ENCODE assay signal across 13 cellular contexts in genomic region chr6:84618046-84618752, GRCh38.
DNase-seq lines count a peak whose midpoint lies in the region; ATAC-seq and TF ChIP-seq lines count a peak whose summit lies in the region.
"Had no signal": no experiment of that assay in that cellular context is flagged by ENCODE, and none has a peak within 500 bp of the region (broad histone marks: within the 10 kb centered on the region; RNA-seq: fewer than 3 reads in every experiment).

No MANE protein-coding gene starts in this region.

- H3K79me2 ChIP-seq in SK-N-SH (ENCODE audit: insufficient read depth) = no peaks in the 10 kb centered on the region

- H3K27ac ChIP-seq in SK-N-SH (ENCODE audit: low read depth in 2 of 2, low read length in 1 of 2) (peak overlapping the region; percentile 60 to 98; a peak in 3 of 4 replicates), body of pancreas (no peak overlapping the region), sigmoid colon (no peak overlapping the region)
- H3K27ac ChIP-seq: adrenal gland, stomach had no signal

- peak; percentile 92 for DNase-seq in ELR (ENCODE audit: low read depth)
- no peak for DNase-seq in SK-N-SH
- peak; percentile 94 for DNase-seq in fibroblast of the aortic adventitia (ENCODE audit: low read depth)
- peak; percentile 81 for DNase-seq in pulmonary artery endothelial cell (ENCODE audit: low read depth, low spot score)
- DNase-seq in body of pancreas = no peak
- DNase-seq in sigmoid colon = no peak
- DNase-seq: activated CD8-positive, alpha-beta T cell treated with anti-CD3 and anti-CD28 coated beads for 36 hours; adrenal gland; COR-L47; NCI-H510A; stomach had no signal

- intact Hi-C loops in body of pancreas (cut with DNase I) (no loop called here), sigmoid colon (cut with DNase I) (no loop called here)

- no peaks in the 10 kb centered on the region for H3K9me2 ChIP-seq in SK-N-SH

- H3K4me1 ChIP-seq in SK-N-SH (ENCODE audit: control insufficient read depth in 1 of 2, insufficient read depth in 2 of 2, low read depth in 1 of 2, low read length in 1 of 2) (peaks cover 0 to 10% of the 10 kb centered on the region in 2 experiments; a peak in 1 of 4 replicates), body of pancreas (no peaks in the 10 kb centered on the region), sigmoid colon (no peaks in the 10 kb centered on the region)
- H3K4me1 ChIP-seq: adrenal gland, stomach had no signal

- no peak for TF ChIP-seq CTCF in SK-N-SH (IDR thresholded peaks at IDR 0.05)
- TF ChIP-seq CTCF in fibroblast of the aortic adventitia (IDR thresholded peaks at IDR 0.05; ENCODE audit: insufficient read depth, low read length) = no peak
- TF ChIP-seq CTCF in body of pancreas (IDR thresholded peaks at IDR 0.05) = no peak
- no peak for TF ChIP-seq CTCF in sigmoid colon (IDR thresholded peaks at IDR 0.05)

- H3K9ac ChIP-seq in SK-N-SH = peak overlapping the region; percentile 72

- peak overlapping the region; percentile 85 for H2AFZ ChIP-seq in SK-N-SH (ENCODE audit: low read depth)

- CTCF ChIA-PET in SK-N-SH (lab: Yijun Ruan, JAX) = no interaction called here

- WGBS in SK-N-SH (ENCODE audit: low lambda C conversion rate) = 39% methylated on average over 8 of the region's 8 CpGs
- WGBS in body of pancreas, 2 donors = 46 to 52% methylated on average over 8 of the region's 8 CpGs
- WGBS in sigmoid colon, 2 donors = 68 to 69% methylated on average over 8 of the region's 8 CpGs

- POLR2A ChIA-PET in SK-N-SH (lab: Yijun Ruan, JAX) = no interaction called here

- H3K9me3 ChIP-seq in SK-N-SH (no peaks in the 10 kb centered on the region), body of pancreas (no peaks in the 10 kb centered on the region), sigmoid colon (peaks cover 0 to 2% (median 0%) of the 10 kb centered on the region in 4 donors)
- H3K9me3 ChIP-seq: adrenal gland had no signal

- peak in 1 of 2 experiments; percentile 89; a peak in 2 of 4 replicates for TF ChIP-seq EP300 in SK-N-SH (IDR thresholded peaks at IDR 0.05; ENCODE audit: borderline replicate concordance in 1 of 2, low read depth in 1 of 2, low read length in 1 of 2)
- no peak for TF ChIP-seq EP300 in sigmoid colon (IDR thresholded peaks at IDR 0.05)

- TF ChIP-seq POLR2A in body of pancreas (IDR thresholded peaks at IDR 0.05) = no peak
- no peak for TF ChIP-seq POLR2A in sigmoid colon (IDR thresholded peaks at IDR 0.05)

- no peaks in the 10 kb centered on the region for H4K20me1 ChIP-seq in SK-N-SH (ENCODE audit: insufficient read depth)

- peaks cover 20% of the 10 kb centered on the region for H3F3A ChIP-seq in SK-N-SH (replicated peaks; ENCODE audit: insufficient read depth)

- H3K36me3 ChIP-seq in SK-N-SH (replicated peaks in 1 of 2; ENCODE audit: control insufficient read depth in 1 of 2, insufficient read depth in 2 of 2, low read length in 1 of 2) (no peaks in the 10 kb centered on the region), body of pancreas (replicated peaks in 1 of 2; ENCODE audit: insufficient read depth in 1 of 2, low read depth in 2 of 2) (no peaks in the 10 kb centered on the region), sigmoid colon (no peaks in the 10 kb centered on the region)
- H3K36me3 ChIP-seq: adrenal gland, stomach had no signal

- TF ChIP-seq RAD21 in SK-N-SH (IDR thresholded peaks at IDR 0.05; ENCODE audit: low read length) = no peak

- H3K27me3 ChIP-seq in SK-N-SH (ENCODE audit: insufficient read depth) (no peaks in the 10 kb centered on the region), body of pancreas (no peaks in the 10 kb centered on the region), sigmoid colon (no peaks in the 10 kb centered on the region)
- H3K27me3 ChIP-seq: adrenal gland, stomach had no signal

- H3K4me3 ChIP-seq in SK-N-SH (ENCODE audit: low read depth in 2 of 2, low read length in 1 of 2) (no peak overlapping the region), fibroblast of the aortic adventitia (ENCODE audit: low read depth, low read length) (no peak overlapping the region), body of pancreas (no peak overlapping the region), sigmoid colon (no peak overlapping the region)
- H3K4me3 ChIP-seq: adrenal gland, stomach had no signal

- ATAC-seq in GM21367 (IDR thresholded peaks at IDR 0.05; ENCODE audit: unreplicated experiment) = no peak
- no peak for ATAC-seq in GM21529 (IDR thresholded peaks at IDR 0.05; ENCODE audit: unreplicated experiment)
- ATAC-seq in body of pancreas = no peak
- ATAC-seq: activated CD8-positive, alpha-beta T cell treated with anti-CD3 and anti-CD28 coated beads for 36 hours had no signal

- peak overlapping the region; percentile 66; the same call in 1 of the 2 replicates for H3K4me2 ChIP-seq in SK-N-SH

TF ChIP-seq in SK-N-SH, 30 proteins besides CTCF, POLR2A, EP300 and RAD21:
- TF ChIP-seq FOSL2 (IDR thresholded peaks at IDR 0.05; ENCODE audit: borderline replicate concordance, low read depth) (peak; percentile 79), RXRA (IDR thresholded peaks at IDR 0.05; ENCODE audit: borderline replicate concordance, low read depth) (peak; percentile 71; the same call in 1 of the 2 replicates), ELF1 (IDR thresholded peaks at IDR 0.05) (no peak), FOXJ3 (CRISPR knock-in tag; IDR thresholded peaks at IDR 0.05) (no peak), MEF2A (IDR thresholded peaks at IDR 0.05; ENCODE audit: borderline replicate concordance, low read depth) (peak; percentile 96), MAX (IDR thresholded peaks at IDR 0.05; ENCODE audit: low read depth) (peak; percentile 53; the same call in 1 of the 2 replicates), MXI1 (IDR thresholded peaks at IDR 0.05; ENCODE audit: low read depth, low read length) (no peak), JUND (IDR thresholded peaks at IDR 0.05) (peak; percentile 73), CHD2 (IDR thresholded peaks at IDR 0.05; ENCODE audit: low read length, partially characterized antibody) (no peak), IRF3 (IDR thresholded peaks at IDR 0.05; ENCODE audit: low read depth, low read length) (no peak), YY1 (IDR thresholded peaks at IDR 0.05; ENCODE audit: low read depth) (0 out of 2 replicates have a peak, but pooled peaks have one; percentile 16), TCF12 (IDR thresholded peaks at IDR 0.05) (peak; percentile 70), NRF1 (IDR thresholded peaks at IDR 0.05; ENCODE audit: low read depth, low read length) (no peak), TEAD4 (IDR thresholded peaks at IDR 0.05; ENCODE audit: borderline replicate concordance, insufficient read depth) (no peak; the same call in 1 of the 2 replicates), EZH2phosphoT487 (IDR thresholded peaks at IDR 0.05; ENCODE audit: borderline replicate concordance, low read depth) (no peak), GATA2 (CRISPR knock-in tag; IDR thresholded peaks at IDR 0.05) (no peak), POLR2AphosphoS5 (IDR thresholded peaks at IDR 0.05; ENCODE audit: low read depth, low read length) (peak; percentile 41; the same call in 1 of the 2 replicates)
- TF ChIP-seq, protein P1, sequence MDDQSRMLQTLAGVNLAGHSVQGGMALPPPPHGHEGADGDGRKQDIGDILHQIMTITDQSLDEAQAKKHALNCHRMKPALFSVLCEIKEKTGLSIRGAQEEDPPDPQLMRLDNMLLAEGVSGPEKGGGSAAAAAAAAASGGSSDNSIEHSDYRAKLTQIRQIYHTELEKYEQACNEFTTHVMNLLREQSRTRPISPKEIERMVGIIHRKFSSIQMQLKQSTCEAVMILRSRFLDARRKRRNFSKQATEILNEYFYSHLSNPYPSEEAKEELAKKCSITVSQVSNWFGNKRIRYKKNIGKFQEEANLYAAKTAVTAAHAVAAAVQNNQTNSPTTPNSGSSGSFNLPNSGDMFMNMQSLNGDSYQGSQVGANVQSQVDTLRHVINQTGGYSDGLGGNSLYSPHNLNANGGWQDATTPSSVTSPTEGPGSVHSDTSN (IDR thresholded peaks at IDR 0.05) = peak; percentile 32; the same call in 1 of the 2 replicates
- TF ChIP-seq, protein P2, sequence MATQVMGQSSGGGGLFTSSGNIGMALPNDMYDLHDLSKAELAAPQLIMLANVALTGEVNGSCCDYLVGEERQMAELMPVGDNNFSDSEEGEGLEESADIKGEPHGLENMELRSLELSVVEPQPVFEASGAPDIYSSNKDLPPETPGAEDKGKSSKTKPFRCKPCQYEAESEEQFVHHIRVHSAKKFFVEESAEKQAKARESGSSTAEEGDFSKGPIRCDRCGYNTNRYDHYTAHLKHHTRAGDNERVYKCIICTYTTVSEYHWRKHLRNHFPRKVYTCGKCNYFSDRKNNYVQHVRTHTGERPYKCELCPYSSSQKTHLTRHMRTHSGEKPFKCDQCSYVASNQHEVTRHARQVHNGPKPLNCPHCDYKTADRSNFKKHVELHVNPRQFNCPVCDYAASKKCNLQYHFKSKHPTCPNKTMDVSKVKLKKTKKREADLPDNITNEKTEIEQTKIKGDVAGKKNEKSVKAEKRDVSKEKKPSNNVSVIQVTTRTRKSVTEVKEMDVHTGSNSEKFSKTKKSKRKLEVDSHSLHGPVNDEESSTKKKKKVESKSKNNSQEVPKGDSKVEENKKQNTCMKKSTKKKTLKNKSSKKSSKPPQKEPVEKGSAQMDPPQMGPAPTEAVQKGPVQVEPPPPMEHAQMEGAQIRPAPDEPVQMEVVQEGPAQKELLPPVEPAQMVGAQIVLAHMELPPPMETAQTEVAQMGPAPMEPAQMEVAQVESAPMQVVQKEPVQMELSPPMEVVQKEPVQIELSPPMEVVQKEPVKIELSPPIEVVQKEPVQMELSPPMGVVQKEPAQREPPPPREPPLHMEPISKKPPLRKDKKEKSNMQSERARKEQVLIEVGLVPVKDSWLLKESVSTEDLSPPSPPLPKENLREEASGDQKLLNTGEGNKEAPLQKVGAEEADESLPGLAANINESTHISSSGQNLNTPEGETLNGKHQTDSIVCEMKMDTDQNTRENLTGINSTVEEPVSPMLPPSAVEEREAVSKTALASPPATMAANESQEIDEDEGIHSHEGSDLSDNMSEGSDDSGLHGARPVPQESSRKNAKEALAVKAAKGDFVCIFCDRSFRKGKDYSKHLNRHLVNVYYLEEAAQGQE (IDR thresholded peaks at IDR 0.05; ENCODE audit: low read depth, low read length) = no peak

Comparison
In these comparisons a context has a peak if more than half of its experiments do, and no peak if none do; other contexts are left out.
1. DNase-seq: peak in ELR (single experiment), fibroblast of the aortic adventitia (single experiment) and pulmonary artery endothelial cell (single experiment); none in SK-N-SH (single experiment), body of pancreas (0 of 4) and sigmoid colon (single experiment).
2. H3K27ac ChIP-seq: peak in SK-N-SH (2 of 2); none in body of pancreas (0 of 4) and sigmoid colon (0 of 4).